In the genomic region with DNA sequence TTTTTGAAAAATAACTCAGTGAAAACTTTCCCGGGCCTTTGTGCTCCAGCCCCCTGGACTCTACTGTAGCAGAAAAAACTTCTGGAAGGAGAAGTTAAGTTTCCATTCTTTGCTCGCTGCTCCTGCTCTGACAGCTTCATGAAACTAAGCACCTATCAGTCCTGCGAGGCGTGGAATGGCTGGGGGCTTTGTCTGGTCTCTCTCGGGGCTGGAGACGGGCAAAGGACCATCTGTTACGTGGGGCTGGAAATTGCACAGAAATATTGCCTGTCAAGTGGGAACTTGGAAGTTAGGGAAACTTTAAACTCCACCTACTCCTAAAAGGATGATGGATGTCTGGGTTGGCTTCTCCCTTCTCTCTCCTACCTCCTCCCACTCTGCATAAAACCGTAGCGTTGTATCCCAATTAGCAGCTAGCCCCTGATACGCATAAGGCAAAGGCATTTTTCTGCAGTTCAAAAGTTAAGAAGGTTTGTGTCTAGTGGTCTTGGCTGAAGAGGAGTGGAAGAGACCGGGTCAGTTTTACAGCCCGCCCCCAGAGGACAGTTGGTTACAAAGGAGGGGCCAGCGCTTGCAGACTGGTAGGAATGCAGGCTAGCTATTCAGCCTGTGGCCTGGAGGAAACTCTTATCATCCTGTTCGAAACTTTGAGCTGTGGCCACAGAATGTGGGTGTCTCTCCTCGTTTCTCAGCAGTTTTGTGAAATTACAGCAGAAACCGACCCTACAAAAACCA, we compare ENCODE assay signal across 8 cellular contexts. TPM values are rescaled to one million over a fixed set of nuclear protein-coding genes. Genes with fewer than 3 reads are reported as not detected.
DNase-seq lines count a peak whose midpoint lies in the region; ATAC-seq and TF ChIP-seq lines count a peak whose summit lies in the region.

No MANE protein-coding gene starts in this region.

- no peak for DNase-seq in BJ (ENCODE audit: low read depth)
- DNase-seq in RPMI7951 (ENCODE audit: low read depth): peak; percentile 76
- peak; percentile 45 to 77 for DNase-seq in foreskin keratinocyte
- DNase-seq in neural progenitor cell (ENCODE audit: low spot score): peak; percentile 86
- no peak for DNase-seq in activated CD4-positive, CD25-positive, alpha-beta regulatory T cell treated with anti-CD3 and anti-CD28 coated beads, Interleukin-2, amount 50 U/mL, for 72 hours
- no peak for DNase-seq in stimulated activated CD4-positive, alpha-beta T cell treated with anti-CD3 and anti-CD28 coated beads, Interleukin-2, amount 100 ng/mL, for 24 hours

- H3K4me3 ChIP-seq in BJ (ENCODE audit: low read depth, low read length): peak overlapping the region; percentile 77
- H3K4me3 ChIP-seq in neural progenitor cell: peak overlapping the region; percentile 77

- H3F3A ChIP-seq in neural progenitor cell (ENCODE audit: low read depth): peaks cover 14% of the 10 kb centered on the region

- ATAC-seq in foreskin keratinocyte (peak; percentile 50), GM21381 (IDR thresholded peaks at IDR 0.05; ENCODE audit: unreplicated experiment) (no peak), HG03521 (IDR thresholded peaks at IDR 0.05; ENCODE audit: unreplicated experiment) (no peak)

- H2AFZ ChIP-seq in neural progenitor cell (replicated peaks): no peak overlapping the region

- H3K9me3 Mint-ChIP-seq in neural progenitor cell: no peaks in the 10 kb centered on the region

- POLR2A ChIA-PET in BJ (lab: Charles Lee): interaction anchor here (0.8 kb wide), 1 partner anchor 10 kb away, joined by 4 read pairs; no protein-coding TSS in a partner anchor

- H3K4me1 ChIP-seq in foreskin keratinocyte (peaks cover 5% of the 10 kb centered on the region), neural progenitor cell (peaks cover 26% of the 10 kb centered on the region)

- H3K36me3 Mint-ChIP-seq in neural progenitor cell: peaks cover 22% of the 10 kb centered on the region

- H3K27ac Mint-ChIP-seq in neural progenitor cell: peak overlapping the region; percentile 85

- peaks cover 34% of the 10 kb centered on the region for H3K4me1 Mint-ChIP-seq in neural progenitor cell

- H3K27me3 Mint-ChIP-seq in neural progenitor cell (ENCODE audit: insufficient read depth, low read depth): peaks cover 6% of the 10 kb centered on the region

- CTCF ChIA-PET in BJ (lab: Yijun Ruan, JAX): interaction anchor here (0.6 to 4.8 kb wide), 8 partner anchors 9 to 493 kb away, joined by 3 to 20 read pairs (median 4); no protein-coding TSS in a partner anchor

- H3K27ac ChIP-seq in foreskin keratinocyte (no peak overlapping the region), neural progenitor cell (no peak overlapping the region)

- peak; percentile 44 for TF ChIP-seq CTCF in BJ (IDR thresholded peaks at IDR 0.05; ENCODE audit: insufficient read depth, low read depth, low read length)
- TF ChIP-seq CTCF in foreskin keratinocyte (conservative IDR thresholded peaks at IDR 0.05): peak; percentile 10
- TF ChIP-seq CTCF in neural progenitor cell (IDR thresholded peaks at IDR 0.05): peak; percentile 51

- peak overlapping the region; percentile 0 for H3K9ac ChIP-seq in neural progenitor cell

- H3K36me3 ChIP-seq in BJ (ENCODE audit: control insufficient read depth, insufficient read depth, low read length) (no peaks in the 10 kb centered on the region), neural progenitor cell (no peaks in the 10 kb centered on the region)

- H3K4me3 Mint-ChIP-seq in neural progenitor cell: peak overlapping the region; percentile 94

- H3K79me2 ChIP-seq in neural progenitor cell (ENCODE audit: low read depth): peaks cover 56% of the 10 kb centered on the region

- H3K27me3 ChIP-seq in BJ (ENCODE audit: control insufficient read depth, insufficient read depth, low read length) (no peaks in the 10 kb centered on the region), foreskin keratinocyte (no peaks in the 10 kb centered on the region), neural progenitor cell (peaks cover 7% of the 10 kb centered on the region)

- peak overlapping the region; percentile 99 for H3K4me2 ChIP-seq in neural progenitor cell

- no peaks in the 10 kb centered on the region for H3K9me3 ChIP-seq in neural progenitor cell (ENCODE audit: low read depth)

- H4K20me1 ChIP-seq in neural progenitor cell (ENCODE audit: low read depth): peaks cover 23% of the 10 kb centered on the region

RNA-seq across cellular contexts. Expression of a gene that starts 1.2 kb away (rescaled TPM):
- polyA plus RNA-seq in BJ (2011; rRNA removed): 17.9 and 23.2 TPM in 2 replicates
- polyA minus RNA-seq in BJ (2011; rRNA and poly(A)+ RNA removed): 33.2 and 36.8 TPM in 2 replicates
- total RNA-seq in RPMI7951 (2014; rRNA removed; shearing (Covaris generic)): 5.0 and 6.4 TPM in 2 replicates
- total RNA-seq in foreskin keratinocyte: 3.7 and 4.8 TPM in 2 replicates
- 2.6 TPM in 2 replicates for polyA plus RNA-seq in foreskin keratinocyte
- 12.3 and 14.0 TPM in 2 replicates for total RNA-seq in neural progenitor cell (ENCODE audit: low replicate concordance)

Comparison
In these comparisons a context has a peak if more than half of its experiments do, and no peak if none do; other contexts are left out.
1. DNase-seq: peak in RPMI7951 (single experiment), foreskin keratinocyte (2 of 2) and neural progenitor cell (single experiment); none in BJ (single experiment), activated CD4-positive, CD25-positive, alpha-beta regulatory T cell treated with anti-CD3 and anti-CD28 coated beads, Interleukin-2, amount 50 U/mL, for 72 hours (single experiment) and stimulated activated CD4-positive, alpha-beta T cell treated with anti-CD3 and anti-CD28 coated beads, Interleukin-2, amount 100 ng/mL, for 24 hours (0 of 2).
2. Peak in every context shown above with its lines, with median percentiles within 50 percentile points of each other: CTCF ChIP-seq.